29 cellular contexts compared by ENCODE assay signal in genomic region chr12:76962099-76962498, GRCh38.
"Had no signal": no experiment of that assay in that cellular context is flagged by ENCODE, and none has a peak within 500 bp of the region (broad histone marks: within the 10 kb centered on the region; RNA-seq: fewer than 3 reads in every experiment).

No MANE protein-coding gene starts in this region.

- H3K4me1 ChIP-seq: Peyer's patch had no signal

- H3K9me3 Mint-ChIP-seq: activated CD4-positive, alpha-beta T cell treated with anti-CD3 and anti-CD28 coated beads, Interleukin-2, amount 10 ng/mL, durations not matched to agents 24 days and 14 days; activated CD8-positive, alpha-beta T cell treated with anti-CD3 and anti-CD28 coated beads for 36 hours; activated naive CD8-positive, alpha-beta T cell treated with anti-CD3 and anti-CD28 coated beads for 36 hours; activated T-cell treated with anti-CD3 and anti-CD28 coated beads, Interleukin-2, amount 50 U/mL, for 72 hours; activated T-helper 17 cell treated with anti-CD3 and anti-CD28 coated beads, Interleukin-2, amount 50 U/mL, for 72 hours; T-helper 1 cell treated with Interleukin-12 subunit alpha and Interleukin-12 subunit beta and Interleukin-4 antibody, amounts not matched to agents 30 μg/mL and 1 μg/mL, for 36 hours; T-helper 2 cell treated with Interferon-gamma antibody and Interleukin-4, amounts not matched to agents 5 μg/mL and 100 μg/mL, for 36 hours had no signal

- DNase-seq: activated CD4-positive, alpha-beta T cell treated with anti-CD3 and anti-CD28 coated beads, Interleukin-2, amount 10 ng/mL, durations not matched to agents 24 days and 14 days; activated CD4-positive, alpha-beta T cell treated with anti-CD3 and anti-CD28 coated beads, Interleukin-2, amount 50 U/mL, for 4 hours; activated CD8-positive, alpha-beta T cell treated with anti-CD3 and anti-CD28 coated beads for 36 hours; activated effector memory CD4-positive, alpha-beta T cell treated with anti-CD3 and anti-CD28 coated beads, Interleukin-2, amount 50 U/mL, for 16 hours; activated naive CD4-positive, alpha-beta T cell; activated naive CD4-positive, alpha-beta T cell treated with anti-CD3 and anti-CD28 coated beads, Interleukin-2, amount 50 U/mL, for 16 hours; activated naive CD8-positive, alpha-beta T cell treated with anti-CD3 and anti-CD28 coated beads for 36 hours; activated T-cell treated with anti-CD3 and anti-CD28 coated beads, Interleukin-2, amount 50 U/mL, for 1 hour; activated T-cell treated with anti-CD3 and anti-CD28 coated beads, Interleukin-2, amount 50 U/mL, for 72 hours; amniotic stem cell; aorta; NCI-H1105; NCI-H1417 treated with DMSO at 0.1 percent for 48 hours; NCI-H2029 treated with DMSO at 0.1 percent for 48 hours; NCI-H2107; NCI-H2171; NCI-H510A; NCI-H526; NCI-H748 treated with DMSO at 0.1 percent for 48 hours; NK-92 treated with Interleukin-12 subunit alpha and Interleukin-12 subunit beta, amount 100 ng/mL, for 24 hours; PC-3; Peyer's patch; RPMI8226 had no signal

- H3K36me3 Mint-ChIP-seq: activated naive CD8-positive, alpha-beta T cell treated with anti-CD3 and anti-CD28 coated beads for 36 hours had no signal

- FAIRE-seq: K562, TTC549 had no signal

- H3K27ac ChIP-seq: Peyer's patch had no signal

- H3K4me3 ChIP-seq: K562, Peyer's patch had no signal

- H3K36me3 ChIP-seq: Peyer's patch had no signal

- H3K27me3 ChIP-seq: Peyer's patch had no signal

- H3K4me1 Mint-ChIP-seq: activated CD4-positive, alpha-beta T cell treated with anti-CD3 and anti-CD28 coated beads, Interleukin-2, amount 10 ng/mL, durations not matched to agents 24 days and 14 days; activated naive CD8-positive, alpha-beta T cell treated with anti-CD3 and anti-CD28 coated beads for 36 hours; activated T-helper 17 cell treated with anti-CD3 and anti-CD28 coated beads, Interleukin-2, amount 50 U/mL, for 72 hours had no signal

- ATAC-seq: activated CD8-positive, alpha-beta T cell treated with anti-CD3 and anti-CD28 coated beads for 36 hours; activated T-cell treated with anti-CD3 and anti-CD28 coated beads, Interleukin-2, amount 50 U/mL, for 72 hours; activated T-helper 17 cell treated with anti-CD3 and anti-CD28 coated beads, Interleukin-2, amount 50 U/mL, for 72 hours; K562; PC-3; Right ventricle myocardium inferior had no signal

- H3K4me3 Mint-ChIP-seq: activated CD4-positive, alpha-beta T cell treated with anti-CD3 and anti-CD28 coated beads, Interleukin-2, amount 10 ng/mL, durations not matched to agents 24 days and 14 days; activated CD8-positive, alpha-beta T cell treated with anti-CD3 and anti-CD28 coated beads for 36 hours; activated naive CD8-positive, alpha-beta T cell treated with anti-CD3 and anti-CD28 coated beads for 36 hours; activated T-cell treated with anti-CD3 and anti-CD28 coated beads, Interleukin-2, amount 50 U/mL, for 72 hours; activated T-helper 17 cell treated with anti-CD3 and anti-CD28 coated beads, Interleukin-2, amount 50 U/mL, for 72 hours; T-helper 1 cell treated with Interleukin-12 subunit alpha and Interleukin-12 subunit beta and Interleukin-4 antibody, amounts not matched to agents 30 μg/mL and 1 μg/mL, for 36 hours; T-helper 2 cell treated with Interferon-gamma antibody and Interleukin-4, amounts not matched to agents 5 μg/mL and 100 μg/mL, for 36 hours had no signal

- H3K9me3 ChIP-seq: Peyer's patch had no signal

- H3K27ac Mint-ChIP-seq: activated CD4-positive, alpha-beta T cell treated with anti-CD3 and anti-CD28 coated beads, Interleukin-2, amount 10 ng/mL, durations not matched to agents 24 days and 14 days; activated CD8-positive, alpha-beta T cell treated with anti-CD3 and anti-CD28 coated beads for 36 hours; activated naive CD8-positive, alpha-beta T cell treated with anti-CD3 and anti-CD28 coated beads for 36 hours; activated T-cell treated with anti-CD3 and anti-CD28 coated beads, Interleukin-2, amount 50 U/mL, for 72 hours; activated T-helper 17 cell treated with anti-CD3 and anti-CD28 coated beads, Interleukin-2, amount 50 U/mL, for 72 hours; T-helper 1 cell treated with Interleukin-12 subunit alpha and Interleukin-12 subunit beta and Interleukin-4 antibody, amounts not matched to agents 30 μg/mL and 1 μg/mL, for 36 hours; T-helper 2 cell treated with Interferon-gamma antibody and Interleukin-4, amounts not matched to agents 5 μg/mL and 100 μg/mL, for 36 hours had no signal
